Comparison of ENCODE assay signal across 8 cellular contexts in the genomic region with DNA sequence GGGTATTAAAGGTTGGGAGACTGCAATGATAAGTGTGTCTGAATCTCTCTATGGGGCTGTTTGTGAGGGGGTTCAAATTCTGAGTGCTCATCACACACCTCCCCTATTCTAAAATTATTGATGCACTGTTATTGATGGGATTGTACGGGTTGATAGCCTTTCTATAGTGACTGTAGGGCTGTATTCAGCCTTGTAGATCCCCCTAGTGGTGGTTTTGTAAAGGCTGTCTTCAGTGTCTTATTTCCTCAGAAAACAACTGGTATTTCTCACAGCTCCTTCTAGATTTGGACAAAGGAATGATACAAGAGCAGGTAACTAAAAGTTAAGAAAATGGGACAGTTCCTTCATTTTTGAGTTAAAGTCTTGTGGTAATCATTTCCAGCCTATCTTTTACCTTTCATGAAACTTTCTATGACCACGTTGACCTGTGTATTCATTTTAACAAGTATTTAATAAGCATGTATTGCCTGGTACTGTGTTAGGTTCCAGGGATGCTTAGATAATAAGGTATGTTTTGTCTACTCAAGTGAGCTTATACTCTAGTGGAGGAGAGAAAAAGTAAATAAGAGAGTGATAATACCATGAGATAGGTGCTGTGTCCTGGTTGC. TPM values are rescaled to one million over a fixed set of nuclear protein-coding genes. Genes with fewer than 3 reads are reported as not detected.
A peak's percentile ranks its signal among the peaks of the same experiment; 100 is the strongest.
DNase-seq lines count a peak whose midpoint lies in the region; ATAC-seq and TF ChIP-seq lines count a peak whose summit lies in the region.

No MANE protein-coding gene starts in this region.

- H3K27me3 ChIP-seq in Karpas-422 (ENCODE audit: low read length), result no peaks in the 10 kb centered on the region
- H3K27me3 ChIP-seq in RWPE2 (ENCODE audit: insufficient read depth, poor library complexity, severe bottlenecking), result no peaks in the 10 kb centered on the region

- peak; percentile 53 for DNase-seq in activated CD4-positive, alpha-beta T cell treated with anti-CD3 and anti-CD28 coated beads, Interleukin-2, amount 10 ng/mL, durations not matched to agents 7 days and 5 days
- no peak for DNase-seq in activated CD4-positive, alpha-beta T cell treated with anti-CD3 and anti-CD28 coated beads, Interleukin-2, amount 50 U/mL, for 48 hours
- DNase-seq in Karpas-422 (peak; percentile 83), RWPE2 (ENCODE audit: low spot score) (no peak), myocyte (ENCODE audit: low read depth) (peak; percentile 57)
- DNase-seq in effector CD4-positive, alpha-beta T cell, result peak; percentile 23

- peaks cover 34% of the 10 kb centered on the region for H3K4me1 Mint-ChIP-seq in activated CD4-positive, alpha-beta T cell treated with anti-CD3 and anti-CD28 coated beads, Interleukin-2, amount 10 ng/mL, durations not matched to agents 7 days and 5 days

- H3K79me2 ChIP-seq in Karpas-422 (ENCODE audit: low read length), result peaks cover 72% of the 10 kb centered on the region

- H3K9me3 ChIP-seq in Karpas-422 (ENCODE audit: low read length) (no peaks in the 10 kb centered on the region), RWPE2 (ENCODE audit: severe bottlenecking) (no peaks in the 10 kb centered on the region)

- CTCF ChIA-PET in activated CD4-positive, alpha-beta T cell treated with anti-CD3 and anti-CD28 coated beads, Interleukin-2, amount 10 ng/mL, durations not matched to agents 7 days and 5 days (lab: Charles Lee), result interaction anchor here (0.6 to 1.4 kb wide), 8 partner anchors 9 to 230 kb away, joined by 3 to 8 read pairs (median 4); partner anchors contain the start of gene SMAD4

- no peaks in the 10 kb centered on the region for H3K9me3 Mint-ChIP-seq in activated CD4-positive, alpha-beta T cell treated with anti-CD3 and anti-CD28 coated beads, Interleukin-2, amount 10 ng/mL, durations not matched to agents 7 days and 5 days

- no peak overlapping the region for H3K4me3 ChIP-seq in Karpas-422 (ENCODE audit: low read length)
- H3K4me3 ChIP-seq in RWPE2 (ENCODE audit: severe bottlenecking), result no peak overlapping the region

- no peaks in the 10 kb centered on the region for H3K27me3 Mint-ChIP-seq in activated CD4-positive, alpha-beta T cell treated with anti-CD3 and anti-CD28 coated beads, Interleukin-2, amount 10 ng/mL, durations not matched to agents 7 days and 5 days

- H3K27ac ChIP-seq in Karpas-422 (ENCODE audit: low read length) (no peak overlapping the region), RWPE2 (ENCODE audit: poor library complexity, severe bottlenecking) (no peak overlapping the region)

- no peak overlapping the region for H3K4me2 ChIP-seq in Karpas-422 (ENCODE audit: low read depth, low read length, poor library complexity, severe bottlenecking)

- H3K4me1 ChIP-seq in Karpas-422 (ENCODE audit: low read length), result 0 out of 2 replicates have a peak, but pooled peaks cover 3% of the 10 kb centered on the region
- no peaks in the 10 kb centered on the region for H3K4me1 ChIP-seq in RWPE2 (ENCODE audit: insufficient read depth, poor library complexity, severe bottlenecking)

- no peak overlapping the region for H3K4me3 Mint-ChIP-seq in activated CD4-positive, alpha-beta T cell treated with anti-CD3 and anti-CD28 coated beads, Interleukin-2, amount 10 ng/mL, durations not matched to agents 7 days and 5 days

- POLR2A ChIA-PET in activated CD4-positive, alpha-beta T cell treated with anti-CD3 and anti-CD28 coated beads, Interleukin-2, amount 10 ng/mL, durations not matched to agents 7 days and 5 days (lab: Charles Lee), result no interaction called here

- no peaks in the 10 kb centered on the region for H3K9me2 ChIP-seq in Karpas-422 (replicated peaks; ENCODE audit: insufficient read depth, low read length)

- H2AFZ ChIP-seq in Karpas-422 (ENCODE audit: low read length), result no peak overlapping the region

- no peak overlapping the region for H3K27ac Mint-ChIP-seq in activated CD4-positive, alpha-beta T cell treated with anti-CD3 and anti-CD28 coated beads, Interleukin-2, amount 10 ng/mL, durations not matched to agents 7 days and 5 days

- peaks cover 47% of the 10 kb centered on the region; the same call in 1 of the 2 replicates for H3K36me3 ChIP-seq in Karpas-422 (ENCODE audit: insufficient read depth, low read length)
- H3K36me3 ChIP-seq in RWPE2 (ENCODE audit: low read depth), result peaks cover 81% of the 10 kb centered on the region

- H3K36me3 Mint-ChIP-seq in activated CD4-positive, alpha-beta T cell treated with anti-CD3 and anti-CD28 coated beads, Interleukin-2, amount 10 ng/mL, durations not matched to agents 7 days and 5 days (ENCODE audit: low read depth), result peaks cover 41% of the 10 kb centered on the region

- 0 out of 2 replicates have a peak, but pooled peaks cover 3% of the 10 kb centered on the region for H4K20me1 ChIP-seq in Karpas-422 (ENCODE audit: insufficient read depth, low read depth, low read length)

- no peak overlapping the region for H3K9ac ChIP-seq in Karpas-422 (ENCODE audit: low read length)

- TF ChIP-seq CTCF in RWPE2 (IDR thresholded peaks at IDR 0.05; ENCODE audit: poor library complexity, severe bottlenecking), result peak; percentile 88

- peak; percentile 84 for ATAC-seq in GM21529 (IDR thresholded peaks at IDR 0.05; ENCODE audit: unreplicated experiment)
- ATAC-seq in RWPE2 (ENCODE audit: low read depth), result peak; percentile 76; the same call in 2 of the 3 replicates
- no peak for ATAC-seq in HG03039 (IDR thresholded peaks at IDR 0.05; ENCODE audit: unreplicated experiment)

RNA-seq across cellular contexts. Expression of gene SMAD4, which starts 21.2 kb away (rescaled TPM):
- total RNA-seq in activated CD4-positive, alpha-beta T cell treated with anti-CD3 and anti-CD28 coated beads, Interleukin-2, amount 10 ng/mL, durations not matched to agents 7 days and 5 days, result 100 to 1,000 TPM in 1 of 2 experiments, 10 to 100 TPM in 1; 97.5 to 115 TPM
- 68.1 and 101 TPM in 2 replicates for total RNA-seq in Karpas-422 (2014; rRNA removed; shearing (Covaris generic); ENCODE audit: low replicate concordance)
- 130 and 132 TPM in 2 replicates for total RNA-seq in myocyte
- polyA plus RNA-seq in myocyte (2012), result 55.6 TPM

Comparison
In these comparisons a context has a peak if more than half of its experiments do, and no peak if none do; other contexts are left out.
1. DNase-seq: peak in activated CD4-positive, alpha-beta T cell treated with anti-CD3 and anti-CD28 coated beads, Interleukin-2, amount 10 ng/mL, durations not matched to agents 7 days and 5 days (single experiment), Karpas-422 (single experiment), effector CD4-positive, alpha-beta T cell (single experiment) and myocyte (single experiment); none in activated CD4-positive, alpha-beta T cell treated with anti-CD3 and anti-CD28 coated beads, Interleukin-2, amount 50 U/mL, for 48 hours (0 of 2) and RWPE2 (single experiment).